In genomic region chr18:36158261-36158867, GRCh38 we compare ENCODE assay signal across 11 cellular contexts. TPM values are rescaled to one million over a fixed set of nuclear protein-coding genes. Genes with fewer than 3 reads are reported as not detected.
A peak's percentile ranks its signal among the peaks of the same experiment; 100 is the strongest.
DNase-seq lines count a peak whose midpoint lies in the region; ATAC-seq, FAIRE-seq and TF ChIP-seq lines count a peak whose summit lies in the region.
"Had no signal": no experiment of that assay in that cellular context is flagged by ENCODE, and none has a peak within 500 bp of the region (broad histone marks: within the 10 kb centered on the region; RNA-seq: fewer than 3 reads in every experiment).

No MANE protein-coding gene starts in this region.

- no peaks in the 10 kb centered on the region for H3K27me3 ChIP-seq in astrocyte (ENCODE audit: insufficient read depth, low read length)
- no peaks in the 10 kb centered on the region for H3K27me3 ChIP-seq in hepatocyte

- H3K27ac ChIP-seq in astrocyte (ENCODE audit: low read depth, low read length) (peak overlapping the region; percentile 91), hepatocyte (peak overlapping the region; percentile 61)

- no peaks in the 10 kb centered on the region for H3K9me2 ChIP-seq in hepatocyte (replicated peaks; ENCODE audit: insufficient read depth)

- H3K9me3 Mint-ChIP-seq in stimulated activated naive CD8-positive, alpha-beta T cell treated with anti-CD3 and anti-CD28 coated beads, Interleukin-15, Interleukin-2, amounts not matched to agents 100 ng/mL and 50 ng/mL, for 24 hours, result no peaks in the 10 kb centered on the region
- no peaks in the 10 kb centered on the region for H3K9me3 Mint-ChIP-seq in stimulated activated naive CD8-positive, alpha-beta T cell treated with anti-CD3 and anti-CD28 coated beads, Interleukin-15, amount 100 ng/mL, for 72 hours
- H3K9me3 Mint-ChIP-seq in astrocyte (ENCODE audit: unreplicated experiment), result no peaks in the 10 kb centered on the region

- H3K36me3 ChIP-seq in astrocyte (ENCODE audit: insufficient read depth, low read length) (peaks cover 42% of the 10 kb centered on the region), hepatocyte (replicated peaks; ENCODE audit: insufficient read depth, low read depth) (peaks cover 5% of the 10 kb centered on the region)

- no peak for ATAC-seq in stimulated activated naive CD8-positive, alpha-beta T cell treated with anti-CD3 and anti-CD28 coated beads, Interleukin-15, amount 100 ng/mL, for 72 hours
- no peak for ATAC-seq in GM21723 (IDR thresholded peaks at IDR 0.05; ENCODE audit: unreplicated experiment)

- FAIRE-seq in astrocyte (lab: Jason Lieb, UNC), result peak; percentile 80

- no peaks in the 10 kb centered on the region for H3K27me3 Mint-ChIP-seq in stimulated activated naive CD8-positive, alpha-beta T cell treated with anti-CD3 and anti-CD28 coated beads, Interleukin-15, Interleukin-2, amounts not matched to agents 100 ng/mL and 50 ng/mL, for 24 hours
- H3K27me3 Mint-ChIP-seq in stimulated activated naive CD8-positive, alpha-beta T cell treated with anti-CD3 and anti-CD28 coated beads, Interleukin-15, amount 100 ng/mL, for 72 hours, result no peaks in the 10 kb centered on the region
- no peaks in the 10 kb centered on the region for H3K27me3 Mint-ChIP-seq in astrocyte (ENCODE audit: low read depth, unreplicated experiment)

- no peak for DNase-seq in stimulated activated naive CD8-positive, alpha-beta T cell treated with anti-CD3 and anti-CD28 coated beads, Interleukin-15, amount 100 ng/mL, for 72 hours
- DNase-seq in astrocyte (ENCODE audit: low read depth) (peak; percentile 94), hepatocyte (ENCODE audit: low spot score) (no peak), stromal cell of bone marrow (ENCODE audit: low read depth) (peak; percentile 53), DMS 273 treated with DMSO at 0.1 percent for 48 hours (lab: John Stamatoyannopoulos, UW) (no peak), SHP77 treated with DMSO at 0.1 percent for 48 hours (lab: John Stamatoyannopoulos, UW) (no peak)
- DNase-seq: activated gamma-delta T cell; effector CD4-positive, alpha-beta T cell; OCI-M1 had no signal

- H3K27ac Mint-ChIP-seq in stimulated activated naive CD8-positive, alpha-beta T cell treated with anti-CD3 and anti-CD28 coated beads, Interleukin-15, Interleukin-2, amounts not matched to agents 100 ng/mL and 50 ng/mL, for 24 hours, result peak overlapping the region; percentile 26
- peak overlapping the region in 1 of 2 donors; percentile 3 for H3K27ac Mint-ChIP-seq in stimulated activated naive CD8-positive, alpha-beta T cell treated with anti-CD3 and anti-CD28 coated beads, Interleukin-15, amount 100 ng/mL, for 72 hours
- H3K27ac Mint-ChIP-seq in astrocyte (ENCODE audit: unreplicated experiment), result peak overlapping the region; percentile 85

- H3K4me3 Mint-ChIP-seq in stimulated activated naive CD8-positive, alpha-beta T cell treated with anti-CD3 and anti-CD28 coated beads, Interleukin-15, Interleukin-2, amounts not matched to agents 100 ng/mL and 50 ng/mL, for 24 hours, result no peak overlapping the region
- H3K4me3 Mint-ChIP-seq in stimulated activated naive CD8-positive, alpha-beta T cell treated with anti-CD3 and anti-CD28 coated beads, Interleukin-15, amount 100 ng/mL, for 72 hours, result no peak overlapping the region
- peak overlapping the region; percentile 7 for H3K4me3 Mint-ChIP-seq in astrocyte (ENCODE audit: unreplicated experiment)

- H3K79me2 ChIP-seq in astrocyte (ENCODE audit: insufficient read depth, low read length) (peaks cover 2% of the 10 kb centered on the region), hepatocyte (peaks cover 6% of the 10 kb centered on the region)

- H3K36me3 Mint-ChIP-seq in stimulated activated naive CD8-positive, alpha-beta T cell treated with anti-CD3 and anti-CD28 coated beads, Interleukin-15, Interleukin-2, amounts not matched to agents 100 ng/mL and 50 ng/mL, for 24 hours (ENCODE audit: low read depth), result peaks cover 76% of the 10 kb centered on the region
- H3K36me3 Mint-ChIP-seq in astrocyte (ENCODE audit: low read depth, unreplicated experiment), result peaks cover 12% of the 10 kb centered on the region

- H4K20me1 ChIP-seq in astrocyte (ENCODE audit: insufficient read depth, low read length), result no peaks in the 10 kb centered on the region
- no peaks in the 10 kb centered on the region for H4K20me1 ChIP-seq in hepatocyte (ENCODE audit: insufficient read depth, poor library complexity, severe bottlenecking)

- H3K4me2 ChIP-seq in astrocyte (ENCODE audit: low read length) (peak overlapping the region; percentile 63), hepatocyte (no peak overlapping the region)

- WGBS in hepatocyte (ENCODE audit: low lambda C conversion rate, missing lambda C conversion rate), result 70% methylated on average over 5 of the region's 5 CpGs

- no peaks in the 10 kb centered on the region for H3K9me3 ChIP-seq in astrocyte (ENCODE audit: insufficient read depth, low read depth, low read length)
- H3K9me3 ChIP-seq in hepatocyte (ENCODE audit: low read depth), result no peaks in the 10 kb centered on the region

- H3K4me3 ChIP-seq in astrocyte (ENCODE audit: insufficient read depth, low read depth, low read length), result peak overlapping the region; percentile 9
- H3K4me3 ChIP-seq in hepatocyte, result no peak overlapping the region

- H3K4me1 ChIP-seq in astrocyte (ENCODE audit: insufficient read depth, low read length) (peaks cover 30% of the 10 kb centered on the region), hepatocyte (ENCODE audit: insufficient read depth) (peaks cover 3% of the 10 kb centered on the region)

- no peaks in the 10 kb centered on the region for H3K4me1 Mint-ChIP-seq in stimulated activated naive CD8-positive, alpha-beta T cell treated with anti-CD3 and anti-CD28 coated beads, Interleukin-15, Interleukin-2, amounts not matched to agents 100 ng/mL and 50 ng/mL, for 24 hours (ENCODE audit: low read depth)
- peaks cover 8% of the 10 kb centered on the region for H3K4me1 Mint-ChIP-seq in stimulated activated naive CD8-positive, alpha-beta T cell treated with anti-CD3 and anti-CD28 coated beads, Interleukin-15, amount 100 ng/mL, for 72 hours
- H3K4me1 Mint-ChIP-seq in astrocyte (ENCODE audit: low read depth, unreplicated experiment), result peaks cover 25% of the 10 kb centered on the region

- no peak for TF ChIP-seq CTCF in astrocyte (IDR thresholded peaks at IDR 0.05; ENCODE audit: insufficient read depth, low read depth, low read length)
- no peak for TF ChIP-seq CTCF in hepatocyte (IDR thresholded peaks at IDR 0.05; ENCODE audit: poor library complexity)

- H2AFZ ChIP-seq in astrocyte (ENCODE audit: low read depth, low read length), result no peak overlapping the region
- H2AFZ ChIP-seq in hepatocyte, result no peak overlapping the region

- peak overlapping the region; percentile 67 for H3K9ac ChIP-seq in astrocyte (ENCODE audit: low read length)

RNA-seq across cellular contexts. Expression of gene ELP2, which starts 28.7 kb away (rescaled TPM):
- 98.1 and 99.8 TPM in 2 replicates for total RNA-seq in astrocyte
- 63.8 and 80.3 TPM in 2 replicates for total RNA-seq in hepatocyte
- polyA plus RNA-seq in hepatocyte, result 54.3 and 55.5 TPM in 2 replicates

RNA-seq across cellular contexts. Expression of gene MOCOS, which starts 28.9 kb away (rescaled TPM):
- 1.4 and 1.9 TPM in 2 replicates for total RNA-seq in astrocyte
- 7.9 and 8.6 TPM in 2 replicates for total RNA-seq in hepatocyte
- 3.1 and 6.0 TPM in 2 replicates for polyA plus RNA-seq in hepatocyte

RNA-seq across cellular contexts. Expression of gene SLC39A6, which starts 29.2 kb away (rescaled TPM):
- total RNA-seq in astrocyte (81.3 and 87.3 TPM in 2 replicates), hepatocyte (53.6 and 59.6 TPM in 2 replicates)
- polyA plus RNA-seq in hepatocyte, result 46.6 and 48.3 TPM in 2 replicates

Comparison
In these comparisons a context has a peak if more than half of its experiments do, and no peak if none do; other contexts are left out.
1. DNase-seq: peak in astrocyte (single experiment) and stromal cell of bone marrow (single experiment); none in stimulated activated naive CD8-positive, alpha-beta T cell treated with anti-CD3 and anti-CD28 coated beads, Interleukin-15, amount 100 ng/mL, for 72 hours (0 of 2), hepatocyte (single experiment), DMS 273 treated with DMSO at 0.1 percent for 48 hours (single experiment) and SHP77 treated with DMSO at 0.1 percent for 48 hours (single experiment).